Comparison of ENCODE assay signal across 9 cellular contexts in the genomic region with DNA sequence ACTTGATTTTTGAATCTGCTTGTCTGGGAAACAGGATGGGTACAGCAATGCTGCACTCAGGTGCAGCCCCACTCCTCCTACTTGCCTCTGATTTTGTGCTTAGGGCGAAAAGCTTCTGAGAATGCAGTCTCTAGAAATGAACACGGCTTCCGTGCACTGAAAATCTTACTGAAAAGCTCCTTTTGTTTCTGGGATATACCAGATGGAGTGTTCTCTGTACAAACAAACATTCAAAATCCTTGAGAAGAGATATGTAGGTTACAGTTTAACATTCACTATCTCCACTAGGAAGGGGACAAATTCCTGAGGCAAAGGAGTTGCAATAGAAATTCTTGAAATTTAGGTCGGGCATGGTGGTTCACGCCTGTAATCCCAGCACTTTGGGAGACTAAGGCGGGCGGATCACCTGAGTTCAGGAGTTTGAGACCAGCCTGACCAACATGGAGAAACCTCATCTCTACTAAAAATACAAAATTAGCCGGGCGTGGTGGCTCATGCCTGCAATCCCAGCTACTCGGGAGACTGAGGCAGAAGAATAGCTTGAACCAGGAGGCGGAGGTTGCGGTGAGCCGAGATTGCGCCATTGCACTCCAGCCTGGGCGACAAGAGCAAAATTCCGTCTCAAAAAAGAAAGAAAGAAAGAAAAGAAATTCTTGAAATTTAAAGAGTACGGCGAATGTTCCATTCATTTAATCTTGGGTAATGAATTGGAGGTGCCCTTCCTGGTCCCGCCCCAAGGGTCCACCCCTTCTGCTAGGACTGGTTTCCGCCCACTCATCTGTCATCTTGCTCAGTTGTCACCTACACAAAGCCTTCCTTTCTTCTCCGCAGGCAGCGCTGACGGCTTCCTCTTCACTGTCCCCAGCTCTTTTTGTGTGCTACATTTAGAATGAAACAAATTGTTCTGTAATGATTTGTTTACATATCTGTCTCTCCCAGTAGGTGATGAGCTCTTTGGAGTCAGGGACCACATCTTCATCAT.
DNase-seq lines count a peak whose midpoint lies in the region; ATAC-seq and TF ChIP-seq lines count a peak whose summit lies in the region.
"Had no signal": no experiment of that assay in that cellular context is flagged by ENCODE, and none has a peak within 500 bp of the region (broad histone marks: within the 10 kb centered on the region; RNA-seq: fewer than 3 reads in every experiment).

No MANE protein-coding gene starts in this region.

- no peak overlapping the region for H3K4me3 ChIP-seq in suprapubic skin

- no peak overlapping the region for H3K27ac Mint-ChIP-seq in activated naive CD8-positive, alpha-beta T cell treated with anti-CD3 and anti-CD28 coated beads, Interleukin-2, amount 10 ng/mL, durations not matched to agents 7 days and 5 days
- H3K27ac Mint-ChIP-seq in activated naive CD8-positive, alpha-beta T cell treated with anti-CD3 and anti-CD28 coated beads for 36 hours, result no peak overlapping the region
- H3K27ac Mint-ChIP-seq: activated naive CD8-positive, alpha-beta T cell had no signal

- H3K9me3 Mint-ChIP-seq in activated naive CD8-positive, alpha-beta T cell treated with anti-CD3 and anti-CD28 coated beads, Interleukin-2, amount 10 ng/mL, durations not matched to agents 7 days and 5 days, result no peaks in the 10 kb centered on the region
- no peaks in the 10 kb centered on the region for H3K9me3 Mint-ChIP-seq in activated naive CD8-positive, alpha-beta T cell treated with anti-CD3 and anti-CD28 coated beads for 36 hours

- no peaks in the 10 kb centered on the region for H3K36me3 Mint-ChIP-seq in activated naive CD8-positive, alpha-beta T cell treated with anti-CD3 and anti-CD28 coated beads, Interleukin-2, amount 10 ng/mL, durations not matched to agents 7 days and 5 days
- no peaks in the 10 kb centered on the region for H3K36me3 Mint-ChIP-seq in activated naive CD8-positive, alpha-beta T cell treated with anti-CD3 and anti-CD28 coated beads for 36 hours
- H3K36me3 Mint-ChIP-seq: activated naive CD8-positive, alpha-beta T cell had no signal

- no peaks in the 10 kb centered on the region for H3K27me3 ChIP-seq in suprapubic skin

- H3K4me3 Mint-ChIP-seq in activated naive CD8-positive, alpha-beta T cell treated with anti-CD3 and anti-CD28 coated beads, Interleukin-2, amount 10 ng/mL, durations not matched to agents 7 days and 5 days, result peak overlapping the region; percentile 1
- no peak overlapping the region for H3K4me3 Mint-ChIP-seq in activated naive CD8-positive, alpha-beta T cell treated with anti-CD3 and anti-CD28 coated beads for 36 hours
- H3K4me3 Mint-ChIP-seq: activated naive CD8-positive, alpha-beta T cell had no signal

- no peaks in the 10 kb centered on the region for H3K27me3 Mint-ChIP-seq in activated naive CD8-positive, alpha-beta T cell treated with anti-CD3 and anti-CD28 coated beads, Interleukin-2, amount 10 ng/mL, durations not matched to agents 7 days and 5 days
- H3K27me3 Mint-ChIP-seq in activated naive CD8-positive, alpha-beta T cell treated with anti-CD3 and anti-CD28 coated beads for 36 hours, result no peaks in the 10 kb centered on the region
- H3K27me3 Mint-ChIP-seq: activated naive CD8-positive, alpha-beta T cell had no signal

- ATAC-seq in activated naive CD8-positive, alpha-beta T cell treated with anti-CD3 and anti-CD28 coated beads, Interleukin-2, amount 10 ng/mL, durations not matched to agents 7 days and 5 days (ENCODE audit: low read depth), result no peak

- H3K4me1 Mint-ChIP-seq in activated naive CD8-positive, alpha-beta T cell treated with anti-CD3 and anti-CD28 coated beads, Interleukin-2, amount 10 ng/mL, durations not matched to agents 7 days and 5 days, result no peaks in the 10 kb centered on the region
- no peaks in the 10 kb centered on the region for H3K4me1 Mint-ChIP-seq in activated naive CD8-positive, alpha-beta T cell treated with anti-CD3 and anti-CD28 coated beads for 36 hours

- H3K4me1 ChIP-seq in suprapubic skin, result no peaks in the 10 kb centered on the region

- no peak for TF ChIP-seq EP300 in suprapubic skin (IDR thresholded peaks at IDR 0.05)

- DNase-seq in activated naive CD8-positive, alpha-beta T cell treated with anti-CD3 and anti-CD28 coated beads, Interleukin-2, amount 10 ng/mL, durations not matched to agents 7 days and 5 days, result no peak
- DNase-seq in activated naive CD8-positive, alpha-beta T cell treated with anti-CD3 and anti-CD28 coated beads for 36 hours, result no peak
- DNase-seq in NOMO-1 treated with dmso at 0.1 percent for 144 hours (lab: John Stamatoyannopoulos, UW; ENCODE audit: unreplicated experiment) (peak; percentile 81), head of caudate nucleus (peak; percentile 68 to 96 (median 88)), suprapubic skin (ENCODE audit: low spot score in 2 of 2) (no peak), GM10266 (ENCODE audit: extremely low spot score) (no peak), GF-D8 (lab: John Stamatoyannopoulos, UW) (no peak), NCI-H2029 (lab: John Stamatoyannopoulos, UW) (no peak)

- POLR2A ChIA-PET in activated naive CD8-positive, alpha-beta T cell treated with anti-CD3 and anti-CD28 coated beads, Interleukin-2, amount 10 ng/mL, durations not matched to agents 7 days and 5 days (lab: Charles Lee), result no interaction called here

- TF ChIP-seq CTCF in suprapubic skin (IDR thresholded peaks at IDR 0.05), result no peak
- no peak for TF ChIP-seq CTCF in GM10266 (IDR thresholded peaks at IDR 0.05; ENCODE audit: control insufficient read depth, insufficient read depth, low read depth, missing control alignments)

- H3K9me3 ChIP-seq in suprapubic skin, result no peaks in the 10 kb centered on the region

- peak overlapping the region; percentile 9 for H3K27ac ChIP-seq in suprapubic skin

- H3K36me3 ChIP-seq in suprapubic skin, result no peaks in the 10 kb centered on the region

- intact Hi-C loops in head of caudate nucleus (cut with DNase I), result no loop called here

- no peak for TF ChIP-seq POLR2A in suprapubic skin (IDR thresholded peaks at IDR 0.05)

- 77% methylated on average over 23 of the region's 23 CpGs for WGBS in suprapubic skin

Comparison
In these comparisons a context has a peak if more than half of its experiments do, and no peak if none do; other contexts are left out.
1. DNase-seq: peak in NOMO-1 treated with dmso at 0.1 percent for 144 hours (single experiment) and head of caudate nucleus (42 of 42); none in activated naive CD8-positive, alpha-beta T cell treated with anti-CD3 and anti-CD28 coated beads, Interleukin-2, amount 10 ng/mL, durations not matched to agents 7 days and 5 days (single experiment), activated naive CD8-positive, alpha-beta T cell treated with anti-CD3 and anti-CD28 coated beads for 36 hours (single experiment), suprapubic skin (0 of 2), GM10266 (single experiment), GF-D8 (single experiment) and NCI-H2029 (single experiment).